11 cellular contexts compared by ENCODE assay signal in genomic region chr3:138862531-138862923, GRCh38. TPM values are rescaled to one million over a fixed set of nuclear protein-coding genes. Genes with fewer than 3 reads are reported as not detected.
DNase-seq lines count a peak whose midpoint lies in the region; ATAC-seq and TF ChIP-seq lines count a peak whose summit lies in the region.
"Had no signal": no experiment of that assay in that cellular context is flagged by ENCODE, and none has a peak within 500 bp of the region (broad histone marks: within the 10 kb centered on the region; RNA-seq: fewer than 3 reads in every experiment).

No MANE protein-coding gene starts in this region.

- peak overlapping the region; percentile 50 for H3K9ac ChIP-seq in endodermal cell (ENCODE audit: extremely low read depth, low read length, poor library complexity, severe bottlenecking)
- H3K9ac ChIP-seq in mucosa of rectum (ENCODE audit: low read depth in 1 of 2, low read length in 2 of 2) = peak overlapping the region; percentile 60 to 65

- H3K27me3 ChIP-seq in endodermal cell (ENCODE audit: control insufficient read depth, insufficient read depth, low read length, poor library complexity, severe bottlenecking) (no peaks in the 10 kb centered on the region), mucosa of rectum (ENCODE audit: control insufficient read depth in 2 of 2, insufficient read depth in 2 of 2, low read length in 2 of 2) (no peaks in the 10 kb centered on the region)

- H3K9me3 ChIP-seq in endodermal cell (ENCODE audit: control insufficient read depth, low read length) = no peaks in the 10 kb centered on the region
- H3K9me3 ChIP-seq in mucosa of rectum (ENCODE audit: control insufficient read depth in 2 of 2, low read length in 2 of 2) = no peaks in the 10 kb centered on the region

- H3K27ac ChIP-seq in endodermal cell (ENCODE audit: low read depth, low read length) (peak overlapping the region; percentile 78), mucosa of rectum (ENCODE audit: low read depth in 2 of 2, low read length in 2 of 2) (peak overlapping the region; percentile 90 to 94)

- no peak for TF ChIP-seq CTCF in endodermal cell (conservative IDR thresholded peaks at IDR 0.05)

- peaks cover 14% of the 10 kb centered on the region for H3K4me1 ChIP-seq in endodermal cell (ENCODE audit: control insufficient read depth, insufficient read depth, low read length)
- H3K4me1 ChIP-seq in mucosa of rectum (ENCODE audit: control insufficient read depth in 2 of 2, insufficient read depth in 2 of 2, low read length in 2 of 2) = peaks cover 19 to 24% of the 10 kb centered on the region in 2 donors

- peak; percentile 91 for DNase-seq in CD1c-positive myeloid dendritic cell (ENCODE audit: extremely low spot score)
- DNase-seq in NOMO-1 treated with dmso at 0.1 percent for 144 hours (lab: John Stamatoyannopoulos, UW; ENCODE audit: unreplicated experiment) = peak; percentile 81
- peak; percentile 80 for DNase-seq in endodermal cell
- DNase-seq in activated CD4-positive, CD25-positive, alpha-beta regulatory T cell treated with anti-CD3 and anti-CD28 coated beads, Interleukin-2, amount 50 U/mL, for 72 hours = no peak
- DNase-seq in activated naive CD8-positive, alpha-beta T cell treated with anti-CD3 and anti-CD28 coated beads, Interleukin-2, amount 50 U/mL, for 24 hours = no peak
- DNase-seq: activated naive CD4-positive, alpha-beta T cell treated with Interleukin-2 at 50 U/mL for 16 hours; COR-L47 had no signal

- no peaks in the 10 kb centered on the region for H3K36me3 Mint-ChIP-seq in endodermal cell (ENCODE audit: low read depth)
- no peaks in the 10 kb centered on the region for H3K36me3 Mint-ChIP-seq in activated naive CD8-positive, alpha-beta T cell treated with anti-CD3 and anti-CD28 coated beads, Interleukin-2, amount 50 U/mL, for 24 hours (ENCODE audit: low read depth)
- H3K36me3 Mint-ChIP-seq: memory B cell had no signal

- WGBS in endodermal cell (ENCODE audit: insufficient coverage in 1 of 2, insufficient read length in 1 of 2), 2 experiments = 6 to 8% methylated on average over 2 to 4 of the region's 4 CpGs

- no peaks in the 10 kb centered on the region for H3K36me3 ChIP-seq in endodermal cell (ENCODE audit: control insufficient read depth, insufficient read depth, low read length)
- no peaks in the 10 kb centered on the region for H3K36me3 ChIP-seq in mucosa of rectum (ENCODE audit: control insufficient read depth in 2 of 2, insufficient read depth in 2 of 2, low read length in 2 of 2)

- H3K4me3 ChIP-seq in endodermal cell (ENCODE audit: low read length) (peak overlapping the region; percentile 67), mucosa of rectum (ENCODE audit: low read length in 2 of 2) (peak overlapping the region; percentile 49 to 56)

- peak overlapping the region; percentile 88 for H3K27ac Mint-ChIP-seq in endodermal cell
- H3K27ac Mint-ChIP-seq in activated naive CD8-positive, alpha-beta T cell treated with anti-CD3 and anti-CD28 coated beads, Interleukin-2, amount 50 U/mL, for 24 hours = no peak overlapping the region
- H3K27ac Mint-ChIP-seq: memory B cell had no signal

- peak overlapping the region; percentile 27 for H3K4me3 Mint-ChIP-seq in endodermal cell
- no peak overlapping the region for H3K4me3 Mint-ChIP-seq in activated naive CD8-positive, alpha-beta T cell treated with anti-CD3 and anti-CD28 coated beads, Interleukin-2, amount 50 U/mL, for 24 hours
- H3K4me3 Mint-ChIP-seq: memory B cell had no signal

- no peaks in the 10 kb centered on the region for H3K27me3 Mint-ChIP-seq in endodermal cell (ENCODE audit: insufficient read depth)
- H3K27me3 Mint-ChIP-seq in activated naive CD8-positive, alpha-beta T cell treated with anti-CD3 and anti-CD28 coated beads, Interleukin-2, amount 50 U/mL, for 24 hours = no peaks in the 10 kb centered on the region
- H3K27me3 Mint-ChIP-seq: memory B cell had no signal

- ATAC-seq in GM19395 (IDR thresholded peaks at IDR 0.05; ENCODE audit: unreplicated experiment) (no peak), HG02970 (IDR thresholded peaks at IDR 0.05; ENCODE audit: low FRiP score, unreplicated experiment) (no peak)
- no peak for ATAC-seq in activated naive CD8-positive, alpha-beta T cell treated with anti-CD3 and anti-CD28 coated beads, Interleukin-2, amount 50 U/mL, for 24 hours

- peaks cover 33% of the 10 kb centered on the region for H3K4me1 Mint-ChIP-seq in endodermal cell
- no peaks in the 10 kb centered on the region for H3K4me1 Mint-ChIP-seq in activated naive CD8-positive, alpha-beta T cell treated with anti-CD3 and anti-CD28 coated beads, Interleukin-2, amount 50 U/mL, for 24 hours

- H3K9me3 Mint-ChIP-seq in endodermal cell = no peaks in the 10 kb centered on the region
- no peaks in the 10 kb centered on the region for H3K9me3 Mint-ChIP-seq in activated naive CD8-positive, alpha-beta T cell treated with anti-CD3 and anti-CD28 coated beads, Interleukin-2, amount 50 U/mL, for 24 hours
- H3K9me3 Mint-ChIP-seq: memory B cell had no signal

RNA-seq across cellular contexts. Expression of gene PIK3CB, which starts 27.8 kb away (rescaled TPM):
- 10 to 100 TPM; 51.4 to 53.0 TPM for total RNA-seq in endodermal cell
- 22.5 TPM for polyA plus RNA-seq in endodermal cell (2013, experiment 1 of 2)
- 23.9 TPM for polyA plus RNA-seq in endodermal cell (2013, experiment 2 of 2)

Comparison
In these comparisons a context has a peak if more than half of its experiments do, and no peak if none do; other contexts are left out.
1. DNase-seq: peak in CD1c-positive myeloid dendritic cell (single experiment), NOMO-1 treated with dmso at 0.1 percent for 144 hours (single experiment) and endodermal cell (single experiment); none in activated CD4-positive, CD25-positive, alpha-beta regulatory T cell treated with anti-CD3 and anti-CD28 coated beads, Interleukin-2, amount 50 U/mL, for 72 hours (single experiment) and activated naive CD8-positive, alpha-beta T cell treated with anti-CD3 and anti-CD28 coated beads, Interleukin-2, amount 50 U/mL, for 24 hours (single experiment).